ENCODE assay signal across 1 cellular context in genomic region chr9:72557549-72557948, GRCh38.
TF ChIP-seq lines count a peak whose summit lies in the region.

No MANE protein-coding gene starts in this region.

TF ChIP-seq in K562, 482 proteins besides CTCF, POLR2A, EP300 and RAD21 (continued from another document):
- TF ChIP-seq ZNF398 (CRISPR knock-in tag; IDR thresholded peaks at IDR 0.05) (no peak), RBM22 (IDR thresholded peaks at IDR 0.05; ENCODE audit: low read depth, low read length, poor library complexity, severe bottlenecking) (no peak), HMG20B (CRISPR knock-in tag; IDR thresholded peaks at IDR 0.05) (no peak), MAZ (CRISPR knock-in tag; conservative IDR thresholded peaks at IDR 0.05 in 1 of 2, IDR thresholded peaks at IDR 0.05 in 1 of 2) (no peak), IRF2 (CRISPR knock-in tag; IDR thresholded peaks at IDR 0.05) (no peak), CTBP1 (IDR thresholded peaks at IDR 0.05; ENCODE audit: borderline replicate concordance) (no peak; the same call in 1 of the 2 replicates), ZNF699 (CRISPR knock-in tag; IDR thresholded peaks at IDR 0.05; ENCODE audit: insufficient replicate concordance) (no peak), POLR2AphosphoS2 (IDR thresholded peaks at IDR 0.05; ENCODE audit: low read length) (no peak), SOX6 (IDR thresholded peaks at IDR 0.05) (peak; percentile 49; the same call in 1 of the 2 replicates), ASH1L (IDR thresholded peaks at IDR 0.05; ENCODE audit: borderline replicate concordance, low read depth, partially characterized antibody) (no peak), NUFIP1 (IDR thresholded peaks at IDR 0.05; ENCODE audit: partially characterized antibody) (no peak), ARID2 (IDR thresholded peaks at IDR 0.05) (no peak), ZNF146 (CRISPR knock-in tag; IDR thresholded peaks at IDR 0.05; ENCODE audit: unreplicated experiment) (no peak), HBP1 (CRISPR knock-in tag; IDR thresholded peaks at IDR 0.05) (no peak), ZNF586 (CRISPR knock-in tag; conservative IDR thresholded peaks at IDR 0.05) (no peak), CBFB (CRISPR knock-in tag; IDR thresholded peaks at IDR 0.05) (no peak), ZNF324 (CRISPR knock-in tag; IDR thresholded peaks at IDR 0.05) (no peak), NR2C2 (CRISPR knock-in tag; IDR thresholded peaks at IDR 0.05) (no peak), NR2C2 (tag; IDR thresholded peaks at IDR 0.05) (peak; percentile 16; the same call in 1 of the 2 replicates), XRCC4 (IDR thresholded peaks at IDR 0.05; ENCODE audit: extremely low read depth, insufficient read depth, insufficient read length) (no peak), HOMEZ (CRISPR knock-in tag; IDR thresholded peaks at IDR 0.05) (no peak), TAF1 (IDR thresholded peaks at IDR 0.05; ENCODE audit: control insufficient read depth, extremely low read depth, insufficient read depth, low read length, severe bottlenecking) (no peak), ZNF696 (CRISPR knock-in tag; conservative IDR thresholded peaks at IDR 0.05) (no peak), ZNF395 (CRISPR knock-in tag; IDR thresholded peaks at IDR 0.05) (no peak), ZNF24 (IDR thresholded peaks at IDR 0.05) (no peak), NFE2 (IDR thresholded peaks at IDR 0.05; ENCODE audit: low read depth) (peak; percentile 88), ZFPM2 (CRISPR knock-in tag; IDR thresholded peaks at IDR 0.05) (no peak), DDX20 (tag; IDR thresholded peaks at IDR 0.05; ENCODE audit: low read depth) (no peak), RFX7 (CRISPR knock-in tag; IDR thresholded peaks at IDR 0.05) (no peak), POLR3A (IDR thresholded peaks at IDR 0.05; ENCODE audit: borderline replicate concordance, extremely low read depth, insufficient read depth, insufficient read length) (no peak), PHTF2 (CRISPR knock-in tag; IDR thresholded peaks at IDR 0.05) (no peak), DACH1 (IDR thresholded peaks at IDR 0.05; ENCODE audit: partially characterized antibody) (peak; percentile 97), CXXC5 (CRISPR knock-in tag; IDR thresholded peaks at IDR 0.05) (no peak), CHD7 (IDR thresholded peaks at IDR 0.05; ENCODE audit: low read depth, low read length) (no peak), ZNF239 (CRISPR knock-in tag; IDR thresholded peaks at IDR 0.05) (no peak), GMEB1 (CRISPR knock-in tag; IDR thresholded peaks at IDR 0.05) (no peak), CBFA2T3 (IDR thresholded peaks at IDR 0.05) (peak; percentile 77), FOXA3 (CRISPR knock-in tag; conservative IDR thresholded peaks at IDR 0.05 in 1 of 2, IDR thresholded peaks at IDR 0.05 in 1 of 2) (no peak), MTA1 (IDR thresholded peaks at IDR 0.05; ENCODE audit: borderline replicate concordance) (no peak), U2AF2 (optimal IDR thresholded peaks at IDR 0.05; ENCODE audit: low read depth, low read length) (no peak), SMARCC2 (IDR thresholded peaks at IDR 0.05; ENCODE audit: low read depth) (peak; percentile 60; the same call in 1 of the 2 replicates), POLR2G (IDR thresholded peaks at IDR 0.05; ENCODE audit: low read depth, low read length) (no peak), POLR2B (IDR thresholded peaks at IDR 0.05; ENCODE audit: low read depth, partially characterized antibody) (no peak), PHF20 (IDR thresholded peaks at IDR 0.05; ENCODE audit: partially characterized antibody) (peak; percentile 20), ETS1 (conservative IDR thresholded peaks at IDR 0.05; ENCODE audit: control insufficient read depth, low read depth, low read length) (no peak), MBD2 (IDR thresholded peaks at IDR 0.05; ENCODE audit: borderline replicate concordance, low read depth) (peak; percentile 44; the same call in 1 of the 2 replicates)
